In the genomic region with DNA sequence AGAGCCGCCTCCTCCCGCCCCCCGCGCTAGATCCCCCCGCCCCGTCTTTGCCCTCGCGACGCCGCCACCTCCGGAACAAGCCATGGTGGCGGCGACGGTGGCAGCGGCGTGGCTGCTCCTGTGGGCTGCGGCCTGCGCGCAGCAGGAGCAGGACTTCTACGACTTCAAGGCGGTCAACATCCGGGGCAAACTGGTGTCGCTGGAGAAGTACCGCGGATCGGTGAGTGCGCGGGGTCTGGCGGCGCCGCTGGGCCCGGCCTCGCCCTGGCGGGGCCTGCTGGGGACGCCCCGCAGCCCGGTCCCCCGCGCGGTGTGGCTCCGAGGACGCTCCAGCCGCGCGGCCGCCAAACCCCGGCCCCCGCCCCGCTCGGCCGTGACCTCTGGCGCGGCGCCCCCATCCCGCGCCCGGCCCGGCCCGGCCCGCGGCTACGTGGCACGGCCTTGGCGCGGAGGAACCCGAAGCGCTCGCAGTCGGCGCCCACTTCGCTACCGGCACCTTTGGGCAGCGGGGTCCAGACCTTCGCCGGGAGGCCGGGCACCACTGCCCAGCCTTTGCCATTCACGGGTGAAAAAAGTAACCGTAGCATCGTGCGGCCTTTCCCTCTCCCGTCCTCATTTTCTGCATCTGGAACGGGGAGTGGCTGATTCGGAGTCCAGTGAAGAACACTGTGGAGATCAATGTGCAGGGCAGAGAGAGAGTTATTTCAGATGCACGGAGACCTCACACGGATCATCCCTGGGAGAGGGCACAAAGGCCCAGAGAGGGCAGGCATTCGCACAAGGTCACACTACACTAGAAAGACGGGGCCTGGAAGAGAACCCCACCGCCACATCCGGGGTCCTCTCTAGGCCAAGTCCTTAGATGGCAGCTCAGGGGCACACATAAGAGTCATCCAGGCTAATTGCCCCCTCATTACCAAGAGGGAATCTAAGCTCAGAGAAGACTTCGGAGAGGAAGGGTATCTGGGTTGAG, we compare ENCODE assay signal across 8 cellular contexts. TPM values are rescaled to one million over a fixed set of nuclear protein-coding genes. Genes with fewer than 3 reads are reported as not detected.
DNase-seq lines count a peak whose midpoint lies in the region; ATAC-seq, FAIRE-seq and TF ChIP-seq lines count a peak whose summit lies in the region.

Gene GPX7, plus strand, starts transcription at position 44 of the 973 bp plus-strand sequence. Its CDS starts 39 bp downstream, at position 83.

- H3K27me3 ChIP-seq in HepG2 (ENCODE audit: control insufficient read depth in 1 of 2, insufficient read depth in 2 of 2, low read length in 2 of 2): no peaks in the 10 kb centered on the region

- no peaks in the 10 kb centered on the region for H3K9me3 ChIP-seq in HepG2 (ENCODE audit: low read length)

- 73% methylated on average over 31 of the region's 90 CpGs for WGBS in HepG2 (ENCODE audit: low lambda C conversion rate)

- peaks cover 0 to 6% (median 4%) of the 10 kb centered on the region in 7 donors for H3K9me3 Mint-ChIP-seq in CD14-positive monocyte
- no peaks in the 10 kb centered on the region for H3K9me3 Mint-ChIP-seq in activated CD4-positive, alpha-beta T cell treated with anti-CD3 and anti-CD28 coated beads, Interleukin-2, amount 10 ng/mL, durations not matched to agents 24 days and 14 days

- no peak within 1 kb of the TSS for H2AFZ ChIP-seq in HepG2 (ENCODE audit: low read length)

- FAIRE-seq in HepG2 (lab: Jason Lieb, UNC): no peak

- peaks cover 26% of the 10 kb centered on the region for H3K4me1 Mint-ChIP-seq in CD14-positive monocyte
- peaks cover 37% of the 10 kb centered on the region for H3K4me1 Mint-ChIP-seq in activated CD4-positive, alpha-beta T cell treated with anti-CD3 and anti-CD28 coated beads, Interleukin-2, amount 10 ng/mL, durations not matched to agents 24 days and 14 days

- H3K79me2 ChIP-seq in HepG2 (ENCODE audit: insufficient read depth, low read length): no peaks in the 10 kb centered on the region

- TF ChIP-seq RAD21 in Ishikawa (IDR thresholded peaks at IDR 0.05; ENCODE audit: low read depth) (no peak), HepG2 (CRISPR knock-in tag; IDR thresholded peaks at IDR 0.05) (no peak)

- peaks cover 13 to 22% (median 20%) of the 10 kb centered on the region in 3 donors for H3K27me3 Mint-ChIP-seq in CD14-positive monocyte (ENCODE audit: low read depth in 3 of 3)
- H3K27me3 Mint-ChIP-seq in activated CD4-positive, alpha-beta T cell treated with anti-CD3 and anti-CD28 coated beads, Interleukin-2, amount 10 ng/mL, durations not matched to agents 24 days and 14 days: no peaks in the 10 kb centered on the region

- peak within 1 kb of the TSS; percentile 87 for H3K4me2 ChIP-seq in HepG2 (ENCODE audit: low read depth, low read length)

- H3K4me1 ChIP-seq in HepG2 (ENCODE audit: insufficient read depth, low read length): peaks cover 31% of the 10 kb centered on the region

- no peaks in the 10 kb centered on the region for H4K20me1 ChIP-seq in HepG2 (ENCODE audit: insufficient read depth, low read length)

- peak within 1 kb of the TSS; percentile 73 for H3K4me3 ChIP-seq in coronary artery
- H3K4me3 ChIP-seq in HepG2 (replicated peaks in 1 of 3; ENCODE audit: insufficient read depth in 1 of 3, low read depth in 2 of 3, low read length in 3 of 3): peak within 1 kb of the TSS; percentile 49 to 69 (median 56); a peak in 5 of 6 replicates

- POLR2A ChIA-PET in HepG2 (lab: Yijun Ruan, JAX): interaction anchor here (1.4 kb wide), 1 partner anchor 101 kb away, joined by 3 read pairs; no protein-coding TSS in a partner anchor

- H3K4me3 Mint-ChIP-seq in CD14-positive monocyte: peak within 1 kb of the TSS; percentile 80 to 89
- peak within 1 kb of the TSS; percentile 84 for H3K4me3 Mint-ChIP-seq in activated CD4-positive, alpha-beta T cell treated with anti-CD3 and anti-CD28 coated beads, Interleukin-2, amount 10 ng/mL, durations not matched to agents 24 days and 14 days

- H3K27ac ChIP-seq in coronary artery (peak within 1 kb of the TSS; percentile 83 to 86), HepG2 (ENCODE audit: extremely low read length, insufficient read depth, low read length) (peak within 1 kb of the TSS; percentile 30)

- ATAC-seq in HepG2: peak; percentile 37

- CTCF ChIA-PET in HepG2 (lab: Yijun Ruan, JAX; ENCODE audit: low intra/inter-chr PET ratio, low total read pairs): no interaction called here

- H3K36me3 Mint-ChIP-seq in CD14-positive monocyte: peaks cover 11 to 15% of the 10 kb centered on the region in 2 donors
- H3K36me3 Mint-ChIP-seq in activated CD4-positive, alpha-beta T cell treated with anti-CD3 and anti-CD28 coated beads, Interleukin-2, amount 10 ng/mL, durations not matched to agents 24 days and 14 days (ENCODE audit: low read depth): peaks cover 29% of the 10 kb centered on the region

- DNase-seq in CD14-positive monocyte (ENCODE audit: low spot score) (no peak), coronary artery (ENCODE audit: low spot score) (no peak), HepG2 (ENCODE audit: low spot score) (no peak), OCI-M1 (lab: John Stamatoyannopoulos, UW) (no peak), HPDE6-E6E7 (ENCODE audit: extremely low spot score) (no peak)
- peak; percentile 91 for DNase-seq in activated CD4-positive, alpha-beta T cell treated with anti-CD3 and anti-CD28 coated beads, Interleukin-2, amount 10 ng/mL, durations not matched to agents 24 days and 14 days
- DNase-seq in stimulated activated CD4-positive, alpha-beta T cell treated with anti-CD3 and anti-CD28 coated beads, Interleukin-2, amount 100 ng/mL, for 24 hours: peak; percentile 59 to 62

- TF ChIP-seq POLR2A in HepG2 (IDR thresholded peaks at IDR 0.05; ENCODE audit: insufficient read depth in 1 of 2, low read depth in 2 of 2, low read length in 2 of 2): no peak; a peak in 1 of 4 replicates

- no TSS peak for BruUV-seq in HepG2 (replicated peaks; lab: Mats Ljungman, UMichigan)

- peak within 1 kb of the TSS; percentile 64 for H3K9ac ChIP-seq in HepG2 (ENCODE audit: insufficient read depth, low read depth, low read length)

- TF ChIP-seq EP300 in Ishikawa (IDR thresholded peaks at IDR 0.05; ENCODE audit: borderline replicate concordance) (no peak), HepG2 (IDR thresholded peaks at IDR 0.05; ENCODE audit: low read depth in 2 of 2, low read length in 2 of 2) (no peak), HepG2 (CRISPR knock-in tag; IDR thresholded peaks at IDR 0.05; ENCODE audit: borderline replicate concordance) (no peak)

- intact Hi-C loops in CD14-positive monocyte (cut with micrococcal nuclease) (no loop called here), HepG2 (cut with micrococcal nuclease; ENCODE audit: unreplicated experiment) (loop anchor here (10.0 kb wide), 1 partner anchor 52 kb away; no protein-coding TSS in a partner anchor)
- intact Hi-C loops in activated CD4-positive, alpha-beta T cell treated with anti-CD3 and anti-CD28 coated beads, Interleukin-2, amount 10 ng/mL, durations not matched to agents 24 days and 14 days (cut with micrococcal nuclease): loop anchor here (1.0 to 2.0 kb wide), 4 partner anchors 34 to 546 kb away; partner anchors contain the start of genes BTF3L4, CC2D1B and TUT4

- no peak for TF ChIP-seq CTCF in CD14-positive monocyte (IDR thresholded peaks at IDR 0.05)
- TF ChIP-seq CTCF in coronary artery (IDR thresholded peaks at IDR 0.05): no peak
- TF ChIP-seq CTCF in HepG2 (CRISPR knock-in tag; IDR thresholded peaks at IDR 0.05): no peak

- in situ Hi-C loops in HepG2 (cut with HindIII; ENCODE audit: extremely low pct_ligation_motif_present, low pct_unique_long_range_greater_than_20kb): no loop called here

- no peaks in the 10 kb centered on the region for H3K36me3 ChIP-seq in HepG2 (replicated peaks in 1 of 2; ENCODE audit: control insufficient read depth in 1 of 2, insufficient read depth in 2 of 2, low read length in 2 of 2)

- peak within 1 kb of the TSS in 5 of 7 donors; percentile 8 to 73 (median 51) for H3K27ac Mint-ChIP-seq in CD14-positive monocyte
- peak within 1 kb of the TSS; percentile 87 for H3K27ac Mint-ChIP-seq in activated CD4-positive, alpha-beta T cell treated with anti-CD3 and anti-CD28 coated beads, Interleukin-2, amount 10 ng/mL, durations not matched to agents 24 days and 14 days

TF ChIP-seq in Ishikawa, 13 proteins besides CTCF, POLR2A, EP300 and RAD21 (continues in another document):
- TF ChIP-seq YY1 (IDR thresholded peaks at IDR 0.05; ENCODE audit: low read depth): no peak
- peak; percentile 68; the same call in 1 of the 2 replicates for TF ChIP-seq ZBTB7A (IDR thresholded peaks at IDR 0.05; ENCODE audit: low read depth)
- peak; percentile 43 for TF ChIP-seq TAF1 (IDR thresholded peaks at IDR 0.05; ENCODE audit: low read depth)

TF ChIP-seq in HepG2, 621 proteins besides CTCF, POLR2A, EP300 and RAD21 (continues in another document):
- TF ChIP-seq SALL1 (CRISPR knock-in tag; IDR thresholded peaks at IDR 0.05): no peak; the same call in 1 of the 2 replicates
- TF ChIP-seq SMARCC2 (IDR thresholded peaks at IDR 0.05): no peak
- TF ChIP-seq ZNF777 (CRISPR knock-in tag; IDR thresholded peaks at IDR 0.05): 0 out of 2 replicates have a peak, but pooled peaks have one; percentile 28
- no peak for TF ChIP-seq FLYWCH1 (CRISPR knock-in tag; IDR thresholded peaks at IDR 0.05)

RNA-seq across cellular contexts. Expression of gene GPX7, which starts in this region (rescaled TPM):
- 1 to 10 TPM; 2.9 to 3.3 TPM for polyA plus RNA-seq in CD14-positive monocyte
- 28.0 and 29.4 TPM in 2 replicates for total RNA-seq in activated CD4-positive, alpha-beta T cell treated with anti-CD3 and anti-CD28 coated beads, Interleukin-2, amount 10 ng/mL, durations not matched to agents 24 days and 14 days
- total RNA-seq in HepG2 (2016; rRNA removed; fragmentation: Illumina TruSeq; extraction: Trizol): 10.5 and 14.1 TPM in 2 replicates
- total RNA-seq in HepG2 (2016; cell fraction: cytosol; rRNA removed; fragmentation: Illumina TruSeq; extraction: Trizol; ENCODE audit: low read depth): 8.7 and 9.3 TPM in 2 replicates
- total RNA-seq in HepG2 (2016; cell fraction: insoluble cytoplasmic fraction; rRNA removed; fragmentation: Illumina TruSeq; extraction: Trizol): 9.7 and 15.2 TPM in 2 replicates
- total RNA-seq in HepG2 (2016; cell fraction: membrane; rRNA removed; fragmentation: Illumina TruSeq; extraction: Trizol): 13.8 and 16.2 TPM in 2 replicates
- total RNA-seq in HepG2 (2016; cell fraction: nucleus; rRNA removed; fragmentation: Illumina TruSeq; extraction: Trizol): 10.8 and 12.2 TPM in 2 replicates
- polyA plus RNA-seq in HepG2 (2011; rRNA removed): 16.2 and 17.2 TPM in 2 replicates
- polyA plus RNA-seq in HepG2 (2011; cell fraction: cytosol; rRNA removed): 16.8 and 17.0 TPM in 2 replicates
- 8.6 and 8.7 TPM in 2 replicates for polyA plus RNA-seq in HepG2 (2011; cell fraction: nucleus; rRNA removed)
- polyA plus RNA-seq in HepG2 (2012): 6.8 and 8.6 TPM in 2 replicates
- polyA plus RNA-seq in HepG2 (2016; cell fraction: cytosol; fragmentation: Illumina TruSeq; extraction: Trizol; ENCODE audit: low read depth): 11.6 and 12.7 TPM in 2 replicates
- polyA plus RNA-seq in HepG2 (2016; cell fraction: insoluble cytoplasmic fraction; fragmentation: Illumina TruSeq; extraction: Trizol; ENCODE audit: low read depth): 11.0 and 12.6 TPM in 2 replicates
- polyA plus RNA-seq in HepG2 (2016; cell fraction: membrane; fragmentation: Illumina TruSeq; extraction: Trizol; ENCODE audit: low read depth): 14.9 and 18.3 TPM in 2 replicates
- polyA plus RNA-seq in HepG2 (2016; cell fraction: nucleus; fragmentation: Illumina TruSeq; extraction: Trizol; ENCODE audit: insufficient read depth, low read depth): 22.5 and 22.7 TPM in 2 replicates
- polyA minus RNA-seq in HepG2 (2011; rRNA and poly(A)+ RNA removed; ENCODE audit: low replicate concordance): 14.0 TPM in 1 of 2 replicates, not detected in the other
- 7.2 and 8.1 TPM in 2 replicates for polyA minus RNA-seq in HepG2 (2011; cell fraction: cytosol; rRNA and poly(A)+ RNA removed)
- polyA minus RNA-seq in HepG2 (2011; cell fraction: nucleus; rRNA and poly(A)+ RNA removed): 3.7 and 3.9 TPM in 2 replicates

Comparison
In these comparisons a context has a peak if more than half of its experiments do, and no peak if none do; other contexts are left out.
1. DNase-seq: peak in activated CD4-positive, alpha-beta T cell treated with anti-CD3 and anti-CD28 coated beads, Interleukin-2, amount 10 ng/mL, durations not matched to agents 24 days and 14 days (single experiment) and stimulated activated CD4-positive, alpha-beta T cell treated with anti-CD3 and anti-CD28 coated beads, Interleukin-2, amount 100 ng/mL, for 24 hours (2 of 2); none in CD14-positive monocyte (single experiment), coronary artery (single experiment), HepG2 (single experiment), OCI-M1 (single experiment) and HPDE6-E6E7 (single experiment).
2. intact Hi-C loops: an anchor here in activated CD4-positive, alpha-beta T cell treated with anti-CD3 and anti-CD28 coated beads, Interleukin-2, amount 10 ng/mL, durations not matched to agents 24 days and 14 days (1.0 to 2.0 kb wide) and HepG2 (10.0 kb wide); none called in CD14-positive monocyte.